In genomic region chr11:3933165-3933628, GRCh38 we compare ENCODE assay signal across 1 cellular context.
TF ChIP-seq lines count a peak whose summit lies in the region.

No MANE protein-coding gene starts in this region.

TF ChIP-seq in HepG2, 621 proteins besides CTCF, POLR2A, EP300 and RAD21 (continued from another document and continues in another):
- TF ChIP-seq KIAA2018 (CRISPR knock-in tag; IDR thresholded peaks at IDR 0.05; ENCODE audit: borderline replicate concordance) = 0 out of 2 replicates have a peak, but pooled peaks have one; percentile 54
- no peak for TF ChIP-seq ZKSCAN5 (CRISPR knock-in tag; IDR thresholded peaks at IDR 0.05)
- TF ChIP-seq ZBTB46 (CRISPR knock-in tag; IDR thresholded peaks at IDR 0.05; ENCODE audit: borderline replicate concordance) = no peak
- no peak for TF ChIP-seq ZBED4 (CRISPR knock-in tag; IDR thresholded peaks at IDR 0.05; ENCODE audit: borderline replicate concordance)
- TF ChIP-seq RFXANK (CRISPR knock-in tag; IDR thresholded peaks at IDR 0.05) = no peak
- TF ChIP-seq CENPBD1 (CRISPR knock-in tag; IDR thresholded peaks at IDR 0.05; ENCODE audit: borderline replicate concordance, low read depth) = no peak
- TF ChIP-seq ZNF234 (CRISPR knock-in tag; conservative IDR thresholded peaks at IDR 0.05) = no peak
- TF ChIP-seq CHD2 (IDR thresholded peaks at IDR 0.05; ENCODE audit: low read depth, low read length) = no peak
- no peak for TF ChIP-seq NBN (conservative IDR thresholded peaks at IDR 0.05)
- TF ChIP-seq FOXJ3 (CRISPR knock-in tag; IDR thresholded peaks at IDR 0.05; ENCODE audit: borderline replicate concordance) = peak; percentile 93; the same call in 1 of the 2 replicates
- TF ChIP-seq NR2F6 (IDR thresholded peaks at IDR 0.05) = peak; percentile 81
- TF ChIP-seq NR2F6 (CRISPR knock-in tag; IDR thresholded peaks at IDR 0.05) = peak; percentile 74
- no peak for TF ChIP-seq TOPORS (CRISPR knock-in tag; IDR thresholded peaks at IDR 0.05)
- no peak for TF ChIP-seq CAMTA2 (CRISPR knock-in tag; IDR thresholded peaks at IDR 0.05; ENCODE audit: borderline replicate concordance)
- no peak for TF ChIP-seq TGIF2 (CRISPR knock-in tag; IDR thresholded peaks at IDR 0.05)
- no peak for TF ChIP-seq ZNF17 (CRISPR knock-in tag; IDR thresholded peaks at IDR 0.05)
- TF ChIP-seq ZNF639 (CRISPR knock-in tag; conservative IDR thresholded peaks at IDR 0.05) = no peak
- peak; percentile 76 for TF ChIP-seq FOXK1 (CRISPR knock-in tag; IDR thresholded peaks at IDR 0.05; ENCODE audit: borderline replicate concordance, low read depth)
- peak; percentile 92 for TF ChIP-seq ARID5B (CRISPR knock-in tag; IDR thresholded peaks at IDR 0.05)
- TF ChIP-seq ZNF512B (CRISPR knock-in tag; IDR thresholded peaks at IDR 0.05; ENCODE audit: borderline replicate concordance) = no peak
- TF ChIP-seq ZNF672 (CRISPR knock-in tag; IDR thresholded peaks at IDR 0.05) = no peak
- no peak for TF ChIP-seq SALL2 (CRISPR knock-in tag; IDR thresholded peaks at IDR 0.05)
- no peak; the same call in 1 of the 2 replicates for TF ChIP-seq ZFP91 (CRISPR knock-in tag; IDR thresholded peaks at IDR 0.05; ENCODE audit: borderline replicate concordance)
- TF ChIP-seq ZNF616 (CRISPR knock-in tag; IDR thresholded peaks at IDR 0.05; ENCODE audit: low read depth) = no peak
- peak; percentile 79 for TF ChIP-seq ATF2 (CRISPR knock-in tag; IDR thresholded peaks at IDR 0.05)
- TF ChIP-seq ZSCAN21 (CRISPR knock-in tag; IDR thresholded peaks at IDR 0.05; ENCODE audit: borderline replicate concordance) = peak; percentile 60; the same call in 1 of the 2 replicates
- TF ChIP-seq MZF1 (CRISPR knock-in tag; IDR thresholded peaks at IDR 0.05; ENCODE audit: borderline replicate concordance) = no peak
